In the genomic region with DNA sequence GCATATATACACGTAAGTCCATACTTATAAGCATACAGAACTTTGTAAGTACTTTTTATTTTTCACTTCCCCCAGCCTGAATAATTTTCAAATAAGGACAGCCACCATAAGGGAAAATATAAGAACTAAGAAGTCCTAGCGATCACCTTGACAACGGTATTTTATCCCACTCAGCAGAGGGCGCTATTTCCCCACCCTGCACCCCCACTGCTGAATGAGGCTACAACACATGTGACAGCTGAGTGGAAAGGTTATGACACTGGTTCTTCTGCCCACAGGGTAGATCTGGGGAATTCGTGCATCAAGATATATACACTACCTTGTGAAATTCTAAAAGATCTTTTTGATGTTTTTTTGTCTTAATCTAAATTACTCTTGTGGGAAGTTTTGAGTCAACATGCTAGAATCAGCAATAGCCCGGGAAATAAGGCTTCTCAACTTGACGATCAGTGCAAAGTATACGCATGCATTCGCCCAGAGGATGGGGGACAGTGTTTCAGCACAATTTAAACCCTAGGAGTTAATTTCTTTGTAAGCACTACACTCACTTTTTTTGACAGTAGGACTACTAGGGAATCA, we compare ENCODE assay signal across 9 cellular contexts.
DNase-seq lines count a peak whose midpoint lies in the region; ATAC-seq, FAIRE-seq and TF ChIP-seq lines count a peak whose summit lies in the region.
"Had no signal": no experiment of that assay in that cellular context is flagged by ENCODE, and none has a peak within 500 bp of the region (broad histone marks: within the 10 kb centered on the region; RNA-seq: fewer than 3 reads in every experiment).

No MANE protein-coding gene starts in this region.

- peak; percentile 47 for FAIRE-seq in GM12878 (lab: Jason Lieb, UNC)
- FAIRE-seq: TTC549 had no signal

- no peak for TF ChIP-seq POLR2A in GM12878 (IDR thresholded peaks at IDR 0.05; ENCODE audit: low read depth, low read length)

- in situ Hi-C loops in Caki2 (cut with HindIII; ENCODE audit: low pct_unique_long_range_greater_than_20kb, low sequenced_read_pairs), result no loop called here
- in situ Hi-C loops in GM12878 (cut with MboI), result loop anchor here (5.0 to 10.0 kb wide), 3 partner anchors 151 to 398 kb away; a partner anchor contains a TSS

- TF ChIP-seq EP300 in Ishikawa (IDR thresholded peaks at IDR 0.05; ENCODE audit: borderline replicate concordance), result no peak
- no peak for TF ChIP-seq EP300 in GM12878 (IDR thresholded peaks at IDR 0.05; ENCODE audit: borderline replicate concordance in 1 of 2, control insufficient read depth in 1 of 2, low read depth in 2 of 2, low read length in 2 of 2)

- SMC1A ChIA-PET in GM12878 (lab: Charles Lee; ENCODE audit: uncharacterized antibody, unreplicated experiment), result interaction anchor here (1.1 to 3.6 kb wide), 6 partner anchors 14 to 262 kb away, joined by 3 to 17 read pairs (median 6); a partner anchor contains a TSS

- H3K27ac ChIP-seq in GM12878 (ENCODE audit: control insufficient read depth, insufficient read depth), result no peak overlapping the region

- H3K79me2 ChIP-seq in GM12878 (ENCODE audit: control insufficient read depth, insufficient read depth, low read length), result no peaks in the 10 kb centered on the region

- no peak overlapping the region for H2AFZ ChIP-seq in GM12878 (ENCODE audit: control insufficient read depth, low read depth, low read length)

- H3K4me3 ChIP-seq in GM12878, result no peak overlapping the region

- TF ChIP-seq RAD21 in Ishikawa (IDR thresholded peaks at IDR 0.05; ENCODE audit: low read depth) (peak; percentile 85), GM12878 (IDR thresholded peaks at IDR 0.05; ENCODE audit: insufficient read depth, low read depth, low read length) (peak; percentile 74)

- H3K9ac ChIP-seq in GM12878 (ENCODE audit: control insufficient read depth, insufficient read depth, low read length), result no peak overlapping the region

- H3K4me2 ChIP-seq in GM12878 (ENCODE audit: control insufficient read depth, insufficient read depth), result no peak overlapping the region

- CTCF ChIA-PET in GM12878 (lab: Yijun Ruan, JAX), result interaction anchor here (0.8 to 6.8 kb wide), 16 partner anchors 10 to 252 kb away, joined by 3 to 82 read pairs (median 4); a partner anchor contains a TSS

- no peaks in the 10 kb centered on the region for H3K9me3 ChIP-seq in GM12878 (replicated peaks; ENCODE audit: control insufficient read depth, insufficient read depth, low read length)

- no TSS peak for BruUV-seq in GM12878 (replicated peaks; lab: Mats Ljungman, UMichigan)

- WGBS in GM12878 (ENCODE audit: insufficient coverage, insufficient replicate concordance, low lambda C conversion rate, missing lambda C conversion rate), result 41% methylated on average over 9 of the region's 9 CpGs

- H3K36me3 ChIP-seq in GM12878 (ENCODE audit: control insufficient read depth in 2 of 2, insufficient read depth in 2 of 2, low read length in 1 of 2), result no peaks in the 10 kb centered on the region

- ATAC-seq in GM21367 (IDR thresholded peaks at IDR 0.05; ENCODE audit: unreplicated experiment) (peak; percentile 80), GM12878 (peak; percentile 92)

- intact Hi-C loops in GM12878 (cut with micrococcal nuclease; ENCODE audit: unreplicated experiment), result loop anchor here (1.0 to 10.0 kb wide), 3 partner anchors 153 to 398 kb away; no protein-coding TSS in a partner anchor

- DNase-seq in Caki2 (ENCODE audit: low read depth) (peak; percentile 7), T-helper 9 cell (peak; percentile 49), GM12878 (ENCODE audit: low read depth, low spot score) (peak; percentile 13), left kidney (ENCODE audit: low read depth, low spot score) (peak; percentile 66), dedifferentiated amniotic fluid mesenchymal stem cell (ENCODE audit: extremely low spot score) (no peak)
- DNase-seq in stimulated activated CD8-positive, alpha-beta memory T cell treated with anti-CD3 and anti-CD28 coated beads, Interleukin-12 subunit alpha, Interleukin-12 subunit beta, amount 100 ng/mL, for 24 hours (ENCODE audit: extremely low read depth), result peak; percentile 15

- peak; percentile 76 to 84 (median 79) for TF ChIP-seq CTCF in GM12878 (IDR thresholded peaks at IDR 0.05 in 2 of 3, conservative IDR thresholded peaks at IDR 0.05 in 1 of 3; ENCODE audit: control insufficient read depth in 2 of 3, extremely low read depth in 1 of 3, insufficient read depth in 1 of 3, low read depth in 3 of 3, low read length in 3 of 3)

- POLR2A ChIA-PET in GM12878 (lab: Charles Lee), result no interaction called here

- RAD21 ChIA-PET in GM12878 (lab: Charles Lee; ENCODE audit: unreplicated experiment), result interaction anchor here (1.8 to 1.9 kb wide), 3 partner anchors 150 to 247 kb away, joined by 7 to 9 read pairs (median 9); no protein-coding TSS in a partner anchor

- no peaks in the 10 kb centered on the region for H4K20me1 ChIP-seq in GM12878 (ENCODE audit: control insufficient read depth, insufficient read depth)

- no peaks in the 10 kb centered on the region for H3K27me3 ChIP-seq in GM12878 (replicated peaks in 1 of 2; ENCODE audit: control insufficient read depth in 2 of 2, insufficient read depth in 2 of 2, low read length in 1 of 2)

- no peaks in the 10 kb centered on the region for H3K4me1 ChIP-seq in GM12878 (ENCODE audit: control insufficient read depth, insufficient read depth, low read length)

TF ChIP-seq in Ishikawa, 13 proteins besides CTCF, POLR2A, EP300 and RAD21 (continues in another document):
- TF ChIP-seq CEBPB (IDR thresholded peaks at IDR 0.05) (no peak), TEAD4 (IDR thresholded peaks at IDR 0.05) (no peak), TCF12 (IDR thresholded peaks at IDR 0.05; ENCODE audit: low read depth) (no peak), CREB1 (IDR thresholded peaks at IDR 0.05; ENCODE audit: low read depth) (no peak), NFIC (IDR thresholded peaks at IDR 0.05) (no peak), EGR1 (IDR thresholded peaks at IDR 0.05) (no peak), FOXM1 (IDR thresholded peaks at IDR 0.05; ENCODE audit: borderline replicate concordance, low read depth) (no peak), YY1 (IDR thresholded peaks at IDR 0.05; ENCODE audit: low read depth) (no peak), ZBTB7A (IDR thresholded peaks at IDR 0.05; ENCODE audit: low read depth) (no peak), TAF1 (IDR thresholded peaks at IDR 0.05; ENCODE audit: low read depth) (no peak)
- TF ChIP-seq, protein P1, sequence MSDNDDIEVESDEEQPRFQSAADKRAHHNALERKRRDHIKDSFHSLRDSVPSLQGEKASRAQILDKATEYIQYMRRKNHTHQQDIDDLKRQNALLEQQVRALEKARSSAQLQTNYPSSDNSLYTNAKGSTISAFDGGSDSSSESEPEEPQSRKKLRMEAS (IDR thresholded peaks at IDR 0.05), result no peak
- TF ChIP-seq, protein P2, sequence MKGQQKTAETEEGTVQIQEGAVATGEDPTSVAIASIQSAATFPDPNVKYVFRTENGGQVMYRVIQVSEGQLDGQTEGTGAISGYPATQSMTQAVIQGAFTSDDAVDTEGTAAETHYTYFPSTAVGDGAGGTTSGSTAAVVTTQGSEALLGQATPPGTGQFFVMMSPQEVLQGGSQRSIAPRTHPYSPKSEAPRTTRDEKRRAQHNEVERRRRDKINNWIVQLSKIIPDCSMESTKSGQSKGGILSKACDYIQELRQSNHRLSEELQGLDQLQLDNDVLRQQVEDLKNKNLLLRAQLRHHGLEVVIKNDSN (IDR thresholded peaks at IDR 0.05), result no peak

TF ChIP-seq in GM12878, 131 proteins besides CTCF, POLR2A, EP300 and RAD21 (continues in another document):
- TF ChIP-seq SMAD1 (IDR thresholded peaks at IDR 0.05; ENCODE audit: low read depth, partially characterized antibody) (no peak), RAD51 (IDR thresholded peaks at IDR 0.05) (peak; percentile 52; the same call in 1 of the 2 replicates), NR2F1 (conservative IDR thresholded peaks at IDR 0.05) (peak; percentile 53), POU2F2 (IDR thresholded peaks at IDR 0.05; ENCODE audit: borderline replicate concordance, low read depth, low read length) (no peak), CBX3 (IDR thresholded peaks at IDR 0.05; ENCODE audit: borderline replicate concordance, low read depth) (no peak), JUND (IDR thresholded peaks at IDR 0.05; ENCODE audit: low read depth, low read length) (no peak), GABPA (IDR thresholded peaks at IDR 0.05; ENCODE audit: low read depth) (no peak), YY1 (IDR thresholded peaks at IDR 0.05; ENCODE audit: low read depth, low read length) (0 out of 2 replicates have a peak, but pooled peaks have one; percentile 29)
- TF ChIP-seq, protein P3, sequence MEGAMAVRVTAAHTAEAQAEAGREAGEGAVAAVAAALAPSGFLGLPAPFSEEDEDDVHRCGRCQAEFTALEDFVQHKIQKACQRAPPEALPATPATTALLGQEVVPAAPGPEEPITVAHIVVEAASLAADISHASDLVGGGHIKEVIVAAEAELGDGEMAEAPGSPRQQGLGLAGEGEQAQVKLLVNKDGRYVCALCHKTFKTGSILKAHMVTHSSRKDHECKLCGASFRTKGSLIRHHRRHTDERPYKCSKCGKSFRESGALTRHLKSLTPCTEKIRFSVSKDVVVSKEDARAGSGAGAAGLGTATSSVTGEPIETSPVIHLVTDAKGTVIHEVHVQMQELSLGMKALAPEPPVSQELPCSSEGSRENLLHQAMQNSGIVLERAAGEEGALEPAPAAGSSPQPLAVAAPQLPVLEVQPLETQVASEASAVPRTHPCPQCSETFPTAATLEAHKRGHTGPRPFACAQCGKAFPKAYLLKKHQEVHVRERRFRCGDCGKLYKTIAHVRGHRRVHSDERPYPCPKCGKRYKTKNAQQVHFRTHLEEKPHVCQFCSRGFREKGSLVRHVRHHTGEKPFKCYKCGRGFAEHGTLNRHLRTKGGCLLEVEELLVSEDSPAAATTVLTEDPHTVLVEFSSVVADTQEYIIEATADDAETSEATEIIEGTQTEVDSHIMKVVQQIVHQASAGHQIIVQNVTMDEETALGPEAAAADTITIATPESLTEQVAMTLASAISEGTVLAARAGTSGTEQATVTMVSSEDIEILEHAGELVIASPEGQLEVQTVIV (IDR thresholded peaks at IDR 0.05; ENCODE audit: borderline replicate concordance, partially characterized antibody), result no peak
- TF ChIP-seq, protein P4, sequence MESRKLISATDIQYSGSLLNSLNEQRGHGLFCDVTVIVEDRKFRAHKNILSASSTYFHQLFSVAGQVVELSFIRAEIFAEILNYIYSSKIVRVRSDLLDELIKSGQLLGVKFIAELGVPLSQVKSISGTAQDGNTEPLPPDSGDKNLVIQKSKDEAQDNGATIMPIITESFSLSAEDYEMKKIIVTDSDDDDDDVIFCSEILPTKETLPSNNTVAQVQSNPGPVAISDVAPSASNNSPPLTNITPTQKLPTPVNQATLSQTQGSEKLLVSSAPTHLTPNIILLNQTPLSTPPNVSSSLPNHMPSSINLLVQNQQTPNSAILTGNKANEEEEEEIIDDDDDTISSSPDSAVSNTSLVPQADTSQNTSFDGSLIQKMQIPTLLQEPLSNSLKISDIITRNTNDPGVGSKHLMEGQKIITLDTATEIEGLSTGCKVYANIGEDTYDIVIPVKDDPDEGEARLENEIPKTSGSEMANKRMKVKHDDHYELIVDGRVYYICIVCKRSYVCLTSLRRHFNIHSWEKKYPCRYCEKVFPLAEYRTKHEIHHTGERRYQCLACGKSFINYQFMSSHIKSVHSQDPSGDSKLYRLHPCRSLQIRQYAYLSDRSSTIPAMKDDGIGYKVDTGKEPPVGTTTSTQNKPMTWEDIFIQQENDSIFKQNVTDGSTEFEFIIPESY (IDR thresholded peaks at IDR 0.05), result no peak
